Comparison of ENCODE assay signal across 1 cellular context in genomic region chr19:7214329-7215089, GRCh38.
TF ChIP-seq lines count a peak whose summit lies in the region.

No MANE protein-coding gene starts in this region.

TF ChIP-seq in HepG2, 621 proteins besides CTCF, POLR2A, EP300 and RAD21 (continued from another document and continues in another):
- TF ChIP-seq ZNF142 (CRISPR knock-in tag; IDR thresholded peaks at IDR 0.05), result no peak
- peak; percentile 44; the same call in 1 of the 2 replicates for TF ChIP-seq FOXJ3 (CRISPR knock-in tag; IDR thresholded peaks at IDR 0.05; ENCODE audit: borderline replicate concordance)
- TF ChIP-seq TFDP2 (CRISPR knock-in tag; IDR thresholded peaks at IDR 0.05), result no peak
- peak; percentile 96 for TF ChIP-seq GATAD2A (CRISPR knock-in tag; IDR thresholded peaks at IDR 0.05)
- TF ChIP-seq KDM1A (CRISPR knock-in tag; IDR thresholded peaks at IDR 0.05), result peak; percentile 64; the same call in 1 of the 2 replicates
- no peak for TF ChIP-seq ZNF329 (CRISPR knock-in tag; IDR thresholded peaks at IDR 0.05; ENCODE audit: low read depth)
- TF ChIP-seq ZNF414 (CRISPR knock-in tag; IDR thresholded peaks at IDR 0.05), result no peak
- TF ChIP-seq AHDC1 (CRISPR knock-in tag; IDR thresholded peaks at IDR 0.05; ENCODE audit: borderline replicate concordance), result peak; percentile 62; the same call in 1 of the 2 replicates
- TF ChIP-seq NR2F6 (IDR thresholded peaks at IDR 0.05), result peak; percentile 74
- peak; percentile 85 for TF ChIP-seq NR2F6 (CRISPR knock-in tag; IDR thresholded peaks at IDR 0.05)
- TF ChIP-seq THAP8 (CRISPR knock-in tag; IDR thresholded peaks at IDR 0.05; ENCODE audit: borderline replicate concordance), result no peak
- TF ChIP-seq ZNF781 (CRISPR knock-in tag; IDR thresholded peaks at IDR 0.05; ENCODE audit: borderline replicate concordance, not compliant biosample characterization), result peak; percentile 18
- TF ChIP-seq FOXA1 (IDR thresholded peaks at IDR 0.05), result no peak
- TF ChIP-seq FOXA1 (CRISPR knock-in tag; IDR thresholded peaks at IDR 0.05), result peak; percentile 89
- no peak for TF ChIP-seq CBX2 (IDR thresholded peaks at IDR 0.05; ENCODE audit: low read depth, low read length)
- no peak for TF ChIP-seq CBX2 (CRISPR knock-in tag; IDR thresholded peaks at IDR 0.05; ENCODE audit: low read depth)
- no peak for TF ChIP-seq ZSCAN12 (CRISPR knock-in tag; IDR thresholded peaks at IDR 0.05)
- 0 out of 2 replicates have a peak, but pooled peaks have one; percentile 47 for TF ChIP-seq GATAD1 (CRISPR knock-in tag; IDR thresholded peaks at IDR 0.05)
- TF ChIP-seq SRSF1 (optimal IDR thresholded peaks at IDR 0.05; ENCODE audit: low read depth, low read length), result no peak
- TF ChIP-seq TAF1 (CRISPR knock-in tag; IDR thresholded peaks at IDR 0.05), result no peak
- 0 out of 2 replicates have a peak, but pooled peaks have one; percentile 34 for TF ChIP-seq ZBTB42 (CRISPR knock-in tag; IDR thresholded peaks at IDR 0.05)
- no peak for TF ChIP-seq ZNF670 (CRISPR knock-in tag; IDR thresholded peaks at IDR 0.05; ENCODE audit: borderline replicate concordance)
- TF ChIP-seq IRF1 (CRISPR knock-in tag; IDR thresholded peaks at IDR 0.05; ENCODE audit: low read depth), result no peak
- TF ChIP-seq SSRP1 (CRISPR knock-in tag; IDR thresholded peaks at IDR 0.05), result no peak
- TF ChIP-seq ZNF430 (CRISPR knock-in tag; IDR thresholded peaks at IDR 0.05), result no peak
- no peak for TF ChIP-seq ZFP36L1 (CRISPR knock-in tag; IDR thresholded peaks at IDR 0.05)
- TF ChIP-seq ZFP1 (CRISPR knock-in tag; IDR thresholded peaks at IDR 0.05), result no peak
- TF ChIP-seq NFATC3 (CRISPR knock-in tag; IDR thresholded peaks at IDR 0.05), result no peak
- TF ChIP-seq PRDM15 (CRISPR knock-in tag; IDR thresholded peaks at IDR 0.05), result peak; percentile 42; the same call in 1 of the 2 replicates
- TF ChIP-seq CBFB (CRISPR knock-in tag; IDR thresholded peaks at IDR 0.05), result peak; percentile 39; the same call in 1 of the 2 replicates
- no peak for TF ChIP-seq KLF6 (CRISPR knock-in tag; IDR thresholded peaks at IDR 0.05)
- TF ChIP-seq GATA4 (IDR thresholded peaks at IDR 0.05; ENCODE audit: borderline replicate concordance, low read depth), result no peak
- TF ChIP-seq ZNF451 (CRISPR knock-in tag; IDR thresholded peaks at IDR 0.05), result no peak
- TF ChIP-seq TOPORS (CRISPR knock-in tag; IDR thresholded peaks at IDR 0.05), result 0 out of 2 replicates have a peak, but pooled peaks have one; percentile 38
- TF ChIP-seq ELF1 (CRISPR knock-in tag; IDR thresholded peaks at IDR 0.05), result no peak
- TF ChIP-seq MED13 (CRISPR knock-in tag; IDR thresholded peaks at IDR 0.05), result no peak
- no peak for TF ChIP-seq ZNF589 (CRISPR knock-in tag; conservative IDR thresholded peaks at IDR 0.05)
- no peak for TF ChIP-seq NFIB (CRISPR knock-in tag; IDR thresholded peaks at IDR 0.05; ENCODE audit: borderline replicate concordance)
- no peak for TF ChIP-seq ZNF510 (CRISPR knock-in tag; IDR thresholded peaks at IDR 0.05; ENCODE audit: low read depth)
- peak; percentile 94 for TF ChIP-seq SALL1 (CRISPR knock-in tag; IDR thresholded peaks at IDR 0.05)
